Comparison of ENCODE assay signal across 9 cellular contexts in genomic region chr19:35871611-35872010, GRCh38. TPM values are rescaled to one million over a fixed set of nuclear protein-coding genes. Genes with fewer than 3 reads are reported as not detected.
"Had no signal": no experiment of that assay in that cellular context is flagged by ENCODE, and none has a peak within 500 bp of the region (broad histone marks: within the 10 kb centered on the region; RNA-seq: fewer than 3 reads in every experiment).

No MANE protein-coding gene starts in this region.

- ATAC-seq: HepG2 had no signal

- H3K4me3 ChIP-seq: GM23248 had no signal

- H3K27ac ChIP-seq: GM23248, HL-60 had no signal

- H2AFZ ChIP-seq: GM23248 had no signal

- DNase-seq: GM23248, GOT3, H9, HCEC 1CT, HFFc6, KBM-7 had no signal

RNA-seq across cellular contexts. Expression of gene KIRREL2, which starts 14.9 kb away (rescaled TPM):
- total RNA-seq: GM23248, HT1080 had no signal

RNA-seq across cellular contexts. Expression of gene NPHS1, which starts 19.3 kb away (rescaled TPM):
- total RNA-seq: GM23248, HepG2, HFFc6, HT1080 had no signal

RNA-seq across cellular contexts. Expression of gene HCST, which starts 30.7 kb away (rescaled TPM):
- total RNA-seq: GM23248, HT1080 had no signal
